17 cellular contexts compared by ENCODE assay signal in genomic region chr12:86777335-86777734, GRCh38.
A peak's percentile ranks its signal among the peaks of the same experiment; 100 is the strongest.
DNase-seq lines count a peak whose midpoint lies in the region; ATAC-seq, FAIRE-seq and TF ChIP-seq lines count a peak whose summit lies in the region.
"Had no signal": no experiment of that assay in that cellular context is flagged by ENCODE, and none has a peak within 500 bp of the region (broad histone marks: within the 10 kb centered on the region; RNA-seq: fewer than 3 reads in every experiment).

No MANE protein-coding gene starts in this region.

- no peaks in the 10 kb centered on the region for H3K9me3 Mint-ChIP-seq in astrocyte (ENCODE audit: unreplicated experiment)

- peak; percentile 75 to 86 for ATAC-seq in right cardiac atrium
- no peak for ATAC-seq in GM19324 (IDR thresholded peaks at IDR 0.05; ENCODE audit: low FRiP score, unreplicated experiment)
- ATAC-seq: HepG2, Right ventricle myocardium inferior had no signal

- H3K4me1 ChIP-seq in right cardiac atrium (ENCODE audit: control insufficient read depth, insufficient read depth, low read length) (peaks cover 2% of the 10 kb centered on the region), astrocyte (ENCODE audit: insufficient read depth, low read length) (peaks cover 4% of the 10 kb centered on the region)
- H3K4me1 ChIP-seq: Peyer's patch had no signal

- no peak overlapping the region for H3K4me3 Mint-ChIP-seq in astrocyte (ENCODE audit: unreplicated experiment)

- H3K36me3 ChIP-seq in astrocyte (ENCODE audit: insufficient read depth, low read length), result no peaks in the 10 kb centered on the region
- H3K36me3 ChIP-seq: Peyer's patch had no signal

- H3K9ac ChIP-seq in astrocyte (ENCODE audit: low read length), result no peak overlapping the region

- no peak overlapping the region for H2AFZ ChIP-seq in astrocyte (ENCODE audit: low read depth, low read length)

- peaks cover 5% of the 10 kb centered on the region for H3K4me1 Mint-ChIP-seq in astrocyte (ENCODE audit: low read depth, unreplicated experiment)

- peaks cover 2% of the 10 kb centered on the region for H3K36me3 Mint-ChIP-seq in astrocyte (ENCODE audit: low read depth, unreplicated experiment)

- TF ChIP-seq CTCF in astrocyte (IDR thresholded peaks at IDR 0.05; ENCODE audit: insufficient read depth, low read depth, low read length) (no peak), fibroblast of the aortic adventitia (IDR thresholded peaks at IDR 0.05; ENCODE audit: insufficient read depth, low read length) (no peak)

- 21% methylated on average over 2 of the region's 2 CpGs for WGBS in right cardiac atrium

- DNase-seq in right cardiac atrium (peak in 2 of 3 donors; percentile 14 to 56), cardiac septum (ENCODE audit: low spot score) (no peak), astrocyte (ENCODE audit: low read depth) (peak; percentile 28), fibroblast of the aortic adventitia (ENCODE audit: low read depth) (peak; percentile 86), DMS 273 (lab: John Stamatoyannopoulos, UW; ENCODE audit: unreplicated experiment) (no peak), NCI-H510A (lab: John Stamatoyannopoulos, UW) (no peak)
- DNase-seq: DMS153, KG1, NCI-H1092, NCI-H1694, Peyer's patch had no signal

- H3K4me3 ChIP-seq in right cardiac atrium (ENCODE audit: low read length) (no peak overlapping the region), astrocyte (ENCODE audit: insufficient read depth, low read depth, low read length) (no peak overlapping the region), fibroblast of the aortic adventitia (ENCODE audit: low read depth, low read length) (no peak overlapping the region)
- H3K4me3 ChIP-seq: Peyer's patch, SK-N-MC had no signal

- no peaks in the 10 kb centered on the region for H3K9me3 ChIP-seq in right cardiac atrium (ENCODE audit: control insufficient read depth, low read length)
- no peaks in the 10 kb centered on the region for H3K9me3 ChIP-seq in astrocyte (ENCODE audit: insufficient read depth, low read depth, low read length)
- H3K9me3 ChIP-seq: Peyer's patch had no signal

- H3K27ac Mint-ChIP-seq in astrocyte (ENCODE audit: unreplicated experiment), result no peak overlapping the region

- intact Hi-C loops in right cardiac atrium (cut with DNase I), result no loop called here
- intact Hi-C loops in cardiac septum (cut with DNase I), result no loop called here

- H3K27me3 ChIP-seq in right cardiac atrium (ENCODE audit: control insufficient read depth, insufficient read depth) (no peaks in the 10 kb centered on the region), astrocyte (ENCODE audit: insufficient read depth, low read length) (no peaks in the 10 kb centered on the region)
- H3K27me3 ChIP-seq: Peyer's patch had no signal

- H3K27ac ChIP-seq in right cardiac atrium (ENCODE audit: low read length) (no peak overlapping the region), astrocyte (ENCODE audit: low read depth, low read length) (no peak overlapping the region)
- H3K27ac ChIP-seq: C4-2B, Peyer's patch, SK-N-MC had no signal

- no peaks in the 10 kb centered on the region for H3K27me3 Mint-ChIP-seq in astrocyte (ENCODE audit: low read depth, unreplicated experiment)

- no peak for FAIRE-seq in astrocyte (lab: Jason Lieb, UNC)
- FAIRE-seq: GM12892, HepG2 had no signal

- H3K79me2 ChIP-seq in astrocyte (ENCODE audit: insufficient read depth, low read length), result no peaks in the 10 kb centered on the region

- no peaks in the 10 kb centered on the region for H4K20me1 ChIP-seq in astrocyte (ENCODE audit: insufficient read depth, low read length)

- H3K4me2 ChIP-seq in astrocyte (ENCODE audit: low read length), result no peak overlapping the region

Comparison
In these comparisons a context has a peak if more than half of its experiments do, and no peak if none do; other contexts are left out.
1. DNase-seq: peak in right cardiac atrium (2 of 3), astrocyte (single experiment) and fibroblast of the aortic adventitia (single experiment); none in cardiac septum (single experiment), DMS 273 (single experiment) and NCI-H510A (single experiment).